1 cellular context compared by ENCODE assay signal in the genomic region with DNA sequence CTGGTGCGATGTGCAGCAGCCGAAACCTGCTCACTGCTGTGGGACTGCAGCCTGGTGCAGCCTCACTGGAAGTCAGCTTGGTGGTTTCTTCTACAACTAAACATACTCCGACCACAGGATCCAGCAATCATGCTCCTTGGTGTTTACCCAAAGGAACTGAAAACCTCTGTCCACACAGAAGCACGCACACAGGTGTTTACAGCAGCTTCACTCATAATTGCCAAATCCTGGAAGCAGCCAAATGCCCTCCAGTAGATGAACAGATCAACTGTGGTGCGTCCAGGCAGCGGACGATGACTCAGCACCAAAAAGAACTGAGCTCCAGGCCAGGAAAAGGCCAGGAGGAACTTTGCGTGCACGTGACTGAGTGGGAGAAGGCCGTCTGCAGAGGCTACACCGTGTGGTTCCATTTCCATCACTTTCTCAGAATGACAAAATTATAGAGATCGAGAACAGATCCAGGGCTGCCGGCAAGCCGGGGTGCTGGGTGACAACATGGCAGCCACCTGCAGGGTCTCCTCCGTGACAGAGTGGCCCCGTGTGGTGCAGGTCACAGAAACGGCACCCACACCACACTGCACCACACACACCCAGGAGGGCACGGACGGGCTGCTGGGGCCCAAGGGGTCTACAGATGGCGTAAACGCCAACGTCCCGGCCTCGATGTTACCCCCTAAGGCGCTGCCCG.
TF ChIP-seq lines count a peak whose summit lies in the region.

No MANE protein-coding gene starts in this region.

TF ChIP-seq in K562, 482 proteins besides CTCF, POLR2A, EP300 and RAD21 (continued from another document):
- TF ChIP-seq SRSF3 (IDR thresholded peaks at IDR 0.05; ENCODE audit: insufficient read depth, low read length) (no peak), ZNF79 (CRISPR knock-in tag; IDR thresholded peaks at IDR 0.05; ENCODE audit: low read depth) (no peak), PPARD (CRISPR knock-in tag; IDR thresholded peaks at IDR 0.05) (no peak), SOX6 (IDR thresholded peaks at IDR 0.05) (peak; percentile 68), PREB (CRISPR knock-in tag; IDR thresholded peaks at IDR 0.05) (no peak), HCFC1 (IDR thresholded peaks at IDR 0.05; ENCODE audit: low read depth, low read length) (no peak), TCF7L2 (IDR thresholded peaks at IDR 0.05; ENCODE audit: low read depth, low read length) (no peak), TCFL5 (CRISPR knock-in tag; conservative IDR thresholded peaks at IDR 0.05) (no peak), NR4A1 (CRISPR knock-in tag; IDR thresholded peaks at IDR 0.05) (no peak), NR4A1 (tag; IDR thresholded peaks at IDR 0.05) (peak; percentile 79; the same call in 1 of the 2 replicates)
